Comparison of ENCODE assay signal across 13 cellular contexts in the genomic region with DNA sequence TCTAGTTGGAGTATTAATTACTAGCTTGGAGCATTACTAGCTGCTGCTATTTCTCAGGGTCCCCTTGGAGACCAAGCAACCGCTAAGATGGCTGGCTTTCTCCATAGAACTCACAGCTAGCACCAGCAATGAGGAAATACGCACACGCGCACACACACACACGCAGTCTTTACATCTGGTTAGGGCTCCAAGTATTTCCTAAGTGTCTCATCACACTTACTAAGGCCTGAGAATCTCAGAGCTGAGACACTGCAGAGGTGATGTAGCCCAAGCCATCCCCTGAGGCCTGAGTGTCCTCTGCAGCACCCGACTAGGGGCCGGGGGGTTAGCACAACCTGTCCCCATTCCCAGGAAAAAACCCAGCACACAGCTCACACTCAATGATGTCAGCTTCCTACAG. TPM values are rescaled to one million over a fixed set of nuclear protein-coding genes. Genes with fewer than 3 reads are reported as not detected.
DNase-seq lines count a peak whose midpoint lies in the region; ATAC-seq and TF ChIP-seq lines count a peak whose summit lies in the region.
"Had no signal": no experiment of that assay in that cellular context is flagged by ENCODE, and none has a peak within 500 bp of the region (broad histone marks: within the 10 kb centered on the region; RNA-seq: fewer than 3 reads in every experiment).

No MANE protein-coding gene starts in this region.

- H3K4me1 Mint-ChIP-seq in activated CD8-positive, alpha-beta memory T cell treated with anti-CD3 and anti-CD28 coated beads, Interleukin-2, amount 10 ng/mL, durations not matched to agents 7 days and 5 days = peaks cover 57% of the 10 kb centered on the region
- H3K4me1 Mint-ChIP-seq in stimulated activated naive CD8-positive, alpha-beta T cell treated with anti-CD3 and anti-CD28 coated beads, Interleukin-15, amount 100 ng/mL, for 72 hours = peaks cover 97% of the 10 kb centered on the region

- peak overlapping the region; percentile 15 for H3K27ac Mint-ChIP-seq in activated CD8-positive, alpha-beta memory T cell treated with anti-CD3 and anti-CD28 coated beads, Interleukin-2, amount 10 ng/mL, durations not matched to agents 7 days and 5 days
- H3K27ac Mint-ChIP-seq in stimulated activated naive CD8-positive, alpha-beta T cell treated with anti-CD3 and anti-CD28 coated beads, Interleukin-15, amount 100 ng/mL, for 72 hours = peak overlapping the region; percentile 85 to 94

- H2AFZ ChIP-seq in hepatocyte = no peak overlapping the region

- peaks cover 12% of the 10 kb centered on the region for H3K36me3 Mint-ChIP-seq in activated CD8-positive, alpha-beta memory T cell treated with anti-CD3 and anti-CD28 coated beads, Interleukin-2, amount 10 ng/mL, durations not matched to agents 7 days and 5 days

- no peaks in the 10 kb centered on the region for H3K79me2 ChIP-seq in hepatocyte

- no peaks in the 10 kb centered on the region for H3K4me1 ChIP-seq in hepatocyte (ENCODE audit: insufficient read depth)

- no peak overlapping the region for H3K4me2 ChIP-seq in hepatocyte

- ATAC-seq in activated CD8-positive, alpha-beta memory T cell treated with anti-CD3 and anti-CD28 coated beads, Interleukin-2, amount 10 ng/mL, durations not matched to agents 7 days and 5 days = no peak
- no peak for ATAC-seq in stimulated activated naive CD8-positive, alpha-beta T cell treated with anti-CD3 and anti-CD28 coated beads, Interleukin-15, amount 100 ng/mL, for 72 hours
- ATAC-seq in GM21529 (IDR thresholded peaks at IDR 0.05; ENCODE audit: unreplicated experiment) = no peak

- WGBS in hepatocyte (ENCODE audit: low lambda C conversion rate, missing lambda C conversion rate) = 97% methylated on average over 7 of the region's 7 CpGs

- no peaks in the 10 kb centered on the region for H3K36me3 ChIP-seq in hepatocyte (replicated peaks; ENCODE audit: insufficient read depth, low read depth)

- TF ChIP-seq CTCF in VCaP (conservative IDR thresholded peaks at IDR 0.05) (no peak), hepatocyte (IDR thresholded peaks at IDR 0.05; ENCODE audit: poor library complexity) (no peak)

- no peak overlapping the region for H3K4me3 ChIP-seq in hepatocyte

- CTCF ChIA-PET in activated CD8-positive, alpha-beta memory T cell treated with anti-CD3 and anti-CD28 coated beads, Interleukin-2, amount 10 ng/mL, durations not matched to agents 7 days and 5 days (lab: Charles Lee) = interaction anchor here (1.0 to 1.5 kb wide), 3 partner anchors 13 to 70 kb away, joined by 3 read pairs; no protein-coding TSS in a partner anchor

- peak overlapping the region; percentile 75 for H3K27ac ChIP-seq in VCaP
- H3K27ac ChIP-seq in hepatocyte = peak overlapping the region; percentile 15

- no peak overlapping the region for H3K4me3 Mint-ChIP-seq in activated CD8-positive, alpha-beta memory T cell treated with anti-CD3 and anti-CD28 coated beads, Interleukin-2, amount 10 ng/mL, durations not matched to agents 7 days and 5 days
- peak overlapping the region; percentile 66 to 73 for H3K4me3 Mint-ChIP-seq in stimulated activated naive CD8-positive, alpha-beta T cell treated with anti-CD3 and anti-CD28 coated beads, Interleukin-15, amount 100 ng/mL, for 72 hours

- H3K27me3 Mint-ChIP-seq in activated CD8-positive, alpha-beta memory T cell treated with anti-CD3 and anti-CD28 coated beads, Interleukin-2, amount 10 ng/mL, durations not matched to agents 7 days and 5 days = no peaks in the 10 kb centered on the region
- H3K27me3 Mint-ChIP-seq in stimulated activated naive CD8-positive, alpha-beta T cell treated with anti-CD3 and anti-CD28 coated beads, Interleukin-15, amount 100 ng/mL, for 72 hours = no peaks in the 10 kb centered on the region

- no peak for DNase-seq in activated CD8-positive, alpha-beta memory T cell treated with anti-CD3 and anti-CD28 coated beads, Interleukin-2, amount 10 ng/mL, durations not matched to agents 7 days and 5 days
- DNase-seq in activated CD8-positive, alpha-beta memory T cell treated with anti-CD3 and anti-CD28 coated beads, Interleukin-2, amount 50 U/mL, for 48 hours = no peak
- DNase-seq in hepatocyte (ENCODE audit: low spot score) (no peak), dermis blood vessel endothelial cell (no peak), OCI-M1 (lab: John Stamatoyannopoulos, UW) (no peak)
- DNase-seq in stimulated activated naive CD8-positive, alpha-beta T cell treated with anti-CD3 and anti-CD28 coated beads, Interleukin-15, amount 100 ng/mL, for 72 hours = no peak
- DNase-seq: left ventricle myocardium superior, NCI-H1436, NCI-H526, occipital lobe, SIG-M5 had no signal

- H3K27me3 ChIP-seq in hepatocyte = no peaks in the 10 kb centered on the region

- no peaks in the 10 kb centered on the region for H3K9me3 ChIP-seq in hepatocyte (ENCODE audit: low read depth)

- no peaks in the 10 kb centered on the region for H4K20me1 ChIP-seq in hepatocyte (ENCODE audit: insufficient read depth, poor library complexity, severe bottlenecking)

- H3K9me3 Mint-ChIP-seq in activated CD8-positive, alpha-beta memory T cell treated with anti-CD3 and anti-CD28 coated beads, Interleukin-2, amount 10 ng/mL, durations not matched to agents 7 days and 5 days (ENCODE audit: low read depth) = no peaks in the 10 kb centered on the region
- H3K9me3 Mint-ChIP-seq in stimulated activated naive CD8-positive, alpha-beta T cell treated with anti-CD3 and anti-CD28 coated beads, Interleukin-15, amount 100 ng/mL, for 72 hours = no peaks in the 10 kb centered on the region

- H3K9me2 ChIP-seq in hepatocyte (replicated peaks; ENCODE audit: insufficient read depth) = no peaks in the 10 kb centered on the region

RNA-seq across cellular contexts. Expression of a gene that starts 42.5 kb away (rescaled TPM):
- total RNA-seq in activated CD8-positive, alpha-beta memory T cell treated with anti-CD3 and anti-CD28 coated beads, Interleukin-2, amount 10 ng/mL, durations not matched to agents 7 days and 5 days = 10 to 100 TPM; 40.9 to 43.4 TPM
- total RNA-seq in hepatocyte = 9.4 and 11.0 TPM in 2 replicates
- 7.4 and 13.8 TPM in 2 replicates for polyA plus RNA-seq in hepatocyte
- total RNA-seq in dermis blood vessel endothelial cell = 36.9 TPM in 2 replicates
